ENCODE assay signal across 8 cellular contexts in the genomic region with DNA sequence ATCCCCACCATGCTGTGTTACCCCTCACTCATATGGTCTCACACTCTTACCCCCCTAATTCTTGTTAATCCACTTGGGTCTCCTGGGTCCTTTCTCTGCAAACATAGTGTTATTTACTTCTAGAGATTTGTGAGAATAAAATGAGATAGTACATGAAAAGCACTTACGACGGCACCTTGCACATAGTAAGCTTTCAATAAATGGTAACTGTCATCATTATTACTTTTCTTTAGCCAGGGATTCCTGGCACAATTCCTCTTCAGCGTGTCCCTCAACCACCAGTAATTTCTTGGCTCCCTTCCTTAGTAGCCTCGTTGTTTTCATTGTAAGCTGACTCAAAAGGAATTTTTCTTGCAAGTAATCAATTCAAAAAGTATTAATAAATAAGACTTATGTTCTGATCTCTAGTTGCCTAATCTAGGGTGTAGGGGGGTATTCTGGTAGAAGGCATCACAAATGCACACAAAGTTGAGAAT. TPM values are rescaled to one million over a fixed set of nuclear protein-coding genes. Genes with fewer than 3 reads are reported as not detected.
DNase-seq lines count a peak whose midpoint lies in the region; ATAC-seq and TF ChIP-seq lines count a peak whose summit lies in the region.

No MANE protein-coding gene starts in this region.

- H3K9me3 ChIP-seq in CD8-positive, alpha-beta T cell (ENCODE audit: low read length): no peaks in the 10 kb centered on the region
- no peaks in the 10 kb centered on the region for H3K9me3 ChIP-seq in duodenal mucosa (ENCODE audit: control insufficient read depth in 1 of 2, low read length in 2 of 2)
- no peaks in the 10 kb centered on the region for H3K9me3 ChIP-seq in osteoblast (ENCODE audit: low read depth, low read length)

- peak overlapping the region; percentile 82 for H3K4me2 ChIP-seq in osteoblast (ENCODE audit: insufficient read depth, low read length)

- H2AFZ ChIP-seq in osteoblast (ENCODE audit: low read length): no peak overlapping the region

- CTCF ChIA-PET in CD8-positive, alpha-beta T cell (lab: Charles Lee): no interaction called here

- no peaks in the 10 kb centered on the region for H3K36me3 ChIP-seq in CD8-positive, alpha-beta T cell (ENCODE audit: insufficient read depth, low read length)
- H3K36me3 ChIP-seq in duodenal mucosa (ENCODE audit: control insufficient read depth in 1 of 2, insufficient read depth in 2 of 2, low read length in 2 of 2) (no peaks in the 10 kb centered on the region), osteoblast (ENCODE audit: insufficient read depth, low read length) (no peaks in the 10 kb centered on the region)

- no peaks in the 10 kb centered on the region for H3K36me3 Mint-ChIP-seq in CD8-positive, alpha-beta T cell

- POLR2A ChIA-PET in CD8-positive, alpha-beta T cell (lab: Charles Lee): interaction anchor here (1.0 to 2.8 kb wide), 2 partner anchors 30 to 181 kb away, joined by 3 to 12 read pairs; partner anchors contain the start of gene RBMX

- H3K79me2 ChIP-seq in osteoblast (ENCODE audit: insufficient read depth, low read length): no peaks in the 10 kb centered on the region

- intact Hi-C loops in CD8-positive, alpha-beta T cell (cut with DNase I, micrococcal nuclease): loop anchor here (1.0 to 10.0 kb wide), 3 partner anchors 413 to 936 kb away; partner anchors contain the start of genes HTATSF1 (in 1 of the 2), MAP7D3 (in 1 of the 2) and MMGT1 (in 1 of the 2)

- no peak overlapping the region for H3K4me3 ChIP-seq in CD8-positive, alpha-beta T cell (ENCODE audit: low read depth, low read length)
- peak overlapping the region; percentile 67 for H3K4me3 ChIP-seq in LNCaP clone FGC (ENCODE audit: low read depth, low read length)
- H3K4me3 ChIP-seq in duodenal mucosa (ENCODE audit: low read depth in 1 of 2, low read length in 2 of 2): peak overlapping the region; percentile 83 to 84
- H3K4me3 ChIP-seq in osteoblast (ENCODE audit: insufficient read depth, low read length): peak overlapping the region; percentile 78

- H3K4me1 Mint-ChIP-seq in CD8-positive, alpha-beta T cell (ENCODE audit: low read depth): peaks cover 20% of the 10 kb centered on the region

- no peak for ATAC-seq in CD8-positive, alpha-beta T cell
- ATAC-seq in HG03439 (IDR thresholded peaks at IDR 0.05; ENCODE audit: unreplicated experiment): no peak

- H3K27me3 Mint-ChIP-seq in CD8-positive, alpha-beta T cell (ENCODE audit: low read depth): no peaks in the 10 kb centered on the region

- H3K27ac Mint-ChIP-seq in CD8-positive, alpha-beta T cell: peak overlapping the region; percentile 85

- H3K9ac ChIP-seq in duodenal mucosa (ENCODE audit: low read depth in 1 of 2, low read length in 2 of 2): peak overlapping the region in 1 of 2 donors; percentile 66

- H3K4me3 Mint-ChIP-seq in CD8-positive, alpha-beta T cell: peak overlapping the region; percentile 92

- TF ChIP-seq CTCF in CD8-positive, alpha-beta T cell (IDR thresholded peaks at IDR 0.05): no peak
- TF ChIP-seq CTCF in LNCaP clone FGC (IDR thresholded peaks at IDR 0.05; ENCODE audit: control insufficient read depth, extremely low read depth, insufficient read depth) (no peak), osteoblast (IDR thresholded peaks at IDR 0.05; ENCODE audit: extremely low read depth, low read depth, low read length) (no peak)

- no peak for DNase-seq in CD8-positive, alpha-beta T cell
- no peak for DNase-seq in LNCaP clone FGC (ENCODE audit: low read depth)
- DNase-seq in osteoblast (ENCODE audit: insufficient read length, low spot score, missing footprints): peak; percentile 46
- DNase-seq in effector CD4-positive, alpha-beta T cell: no peak
- no peak for DNase-seq in NCI-H748 (lab: John Stamatoyannopoulos, UW; ENCODE audit: unreplicated experiment)
- DNase-seq in NCI-H510A treated with DMSO at 0.1 percent for 48 hours (lab: John Stamatoyannopoulos, UW): no peak

- no peak overlapping the region for H3K27ac ChIP-seq in CD8-positive, alpha-beta T cell (ENCODE audit: low read depth, low read length)
- no peak overlapping the region for H3K27ac ChIP-seq in duodenal mucosa (ENCODE audit: low read depth, low read length)
- H3K27ac ChIP-seq in osteoblast (ENCODE audit: low read depth, low read length): no peak overlapping the region

- no peaks in the 10 kb centered on the region for H3K27me3 ChIP-seq in CD8-positive, alpha-beta T cell (ENCODE audit: insufficient read depth, low read length)
- H3K27me3 ChIP-seq in duodenal mucosa (ENCODE audit: control insufficient read depth in 1 of 2, insufficient read depth in 2 of 2, low read length in 2 of 2) (no peaks in the 10 kb centered on the region), osteoblast (ENCODE audit: insufficient read depth, low read length) (no peaks in the 10 kb centered on the region)

- no peaks in the 10 kb centered on the region for H3K9me3 Mint-ChIP-seq in CD8-positive, alpha-beta T cell

- no peaks in the 10 kb centered on the region for H3K4me1 ChIP-seq in CD8-positive, alpha-beta T cell (ENCODE audit: insufficient read depth, low read length)
- peaks cover 0 to 5% of the 10 kb centered on the region in 2 donors for H3K4me1 ChIP-seq in duodenal mucosa (ENCODE audit: control insufficient read depth in 1 of 2, insufficient read depth in 2 of 2, low read length in 2 of 2)
- no peaks in the 10 kb centered on the region for H3K4me1 ChIP-seq in osteoblast (ENCODE audit: insufficient read depth, low read length)

- no peaks in the 10 kb centered on the region for H4K20me1 ChIP-seq in osteoblast (ENCODE audit: insufficient read depth, low read length)

RNA-seq across cellular contexts. Expression of gene RBMX, which starts 30.1 kb away (rescaled TPM):
- 100 to 1,000 TPM; 306 to 307 TPM for total RNA-seq in CD8-positive, alpha-beta T cell
- total RNA-seq in osteoblast: 202 and 210 TPM in 2 replicates
